1 cellular context compared by ENCODE assay signal in genomic region chr16:21723532-21723931, GRCh38.
TF ChIP-seq lines count a peak whose summit lies in the region.

No MANE protein-coding gene starts in this region.

TF ChIP-seq in GM12878, 131 proteins besides CTCF, POLR2A, EP300 and RAD21 (continued from another document):
- TF ChIP-seq IRF4 (IDR thresholded peaks at IDR 0.05; ENCODE audit: low read depth, low read length): peak; percentile 14; the same call in 1 of the 2 replicates
- no peak for TF ChIP-seq MXI1 (IDR thresholded peaks at IDR 0.05; ENCODE audit: low read depth, low read length)
- TF ChIP-seq, protein P1, sequence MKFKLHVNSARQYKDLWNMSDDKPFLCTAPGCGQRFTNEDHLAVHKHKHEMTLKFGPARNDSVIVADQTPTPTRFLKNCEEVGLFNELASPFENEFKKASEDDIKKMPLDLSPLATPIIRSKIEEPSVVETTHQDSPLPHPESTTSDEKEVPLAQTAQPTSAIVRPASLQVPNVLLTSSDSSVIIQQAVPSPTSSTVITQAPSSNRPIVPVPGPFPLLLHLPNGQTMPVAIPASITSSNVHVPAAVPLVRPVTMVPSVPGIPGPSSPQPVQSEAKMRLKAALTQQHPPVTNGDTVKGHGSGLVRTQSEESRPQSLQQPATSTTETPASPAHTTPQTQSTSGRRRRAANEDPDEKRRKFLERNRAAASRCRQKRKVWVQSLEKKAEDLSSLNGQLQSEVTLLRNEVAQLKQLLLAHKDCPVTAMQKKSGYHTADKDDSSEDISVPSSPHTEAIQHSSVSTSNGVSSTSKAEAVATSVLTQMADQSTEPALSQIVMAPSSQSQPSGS (IDR thresholded peaks at IDR 0.05; ENCODE audit: low read length): 0 out of 2 replicates have a peak, but pooled peaks have one; percentile 23
- TF ChIP-seq, protein P2, sequence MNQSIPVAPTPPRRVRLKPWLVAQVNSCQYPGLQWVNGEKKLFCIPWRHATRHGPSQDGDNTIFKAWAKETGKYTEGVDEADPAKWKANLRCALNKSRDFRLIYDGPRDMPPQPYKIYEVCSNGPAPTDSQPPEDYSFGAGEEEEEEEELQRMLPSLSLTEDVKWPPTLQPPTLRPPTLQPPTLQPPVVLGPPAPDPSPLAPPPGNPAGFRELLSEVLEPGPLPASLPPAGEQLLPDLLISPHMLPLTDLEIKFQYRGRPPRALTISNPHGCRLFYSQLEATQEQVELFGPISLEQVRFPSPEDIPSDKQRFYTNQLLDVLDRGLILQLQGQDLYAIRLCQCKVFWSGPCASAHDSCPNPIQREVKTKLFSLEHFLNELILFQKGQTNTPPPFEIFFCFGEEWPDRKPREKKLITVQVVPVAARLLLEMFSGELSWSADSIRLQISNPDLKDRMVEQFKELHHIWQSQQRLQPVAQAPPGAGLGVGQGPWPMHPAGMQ (IDR thresholded peaks at IDR 0.05; ENCODE audit: borderline replicate concordance): no peak
- no peak for TF ChIP-seq YBX1 (IDR thresholded peaks at IDR 0.05)
- no peak for TF ChIP-seq POLR2AphosphoS2 (IDR thresholded peaks at IDR 0.05; ENCODE audit: low read depth, low read length)
- no peak for TF ChIP-seq PAX8 (IDR thresholded peaks at IDR 0.05)
